Comparison of ENCODE assay signal across 20 cellular contexts in genomic region chr17:3984719-3985444, GRCh38.
"Had no signal": no experiment of that assay in that cellular context is flagged by ENCODE, and none has a peak within 500 bp of the region (broad histone marks: within the 10 kb centered on the region; RNA-seq: fewer than 3 reads in every experiment).

No MANE protein-coding gene starts in this region.

- H3K27ac Mint-ChIP-seq: activated CD4-positive, alpha-beta memory T cell treated with anti-CD3 and anti-CD28 coated beads for 36 hours; activated CD4-positive, alpha-beta T cell treated with anti-CD3 and anti-CD28 coated beads for 36 hours; activated naive CD4-positive, alpha-beta T cell treated with anti-CD3 and anti-CD28 coated beads, Interleukin-2, amount 50 U/mL, for 24 hours; activated T-cell treated with anti-CD3 and anti-CD28 coated beads, Interleukin-2, amount 50 U/mL, for 24 hours; brain; naive thymus-derived CD8-positive, alpha-beta T cell; progenitor cell of endocrine pancreas; T-helper 1 cell treated with Interleukin-12 subunit alpha and Interleukin-12 subunit beta and Interleukin-4 antibody, amounts not matched to agents 30 μg/mL and 1 μg/mL, for 36 hours had no signal

- H3K36me3 Mint-ChIP-seq: activated CD4-positive, alpha-beta memory T cell treated with anti-CD3 and anti-CD28 coated beads for 36 hours; activated naive CD4-positive, alpha-beta T cell treated with anti-CD3 and anti-CD28 coated beads, Interleukin-2, amount 50 U/mL, for 24 hours; brain; naive thymus-derived CD8-positive, alpha-beta T cell had no signal

- H3K4me3 ChIP-seq: gastroesophageal sphincter, right atrium auricular region, transverse colon had no signal

- H3K4me3 Mint-ChIP-seq: activated CD4-positive, alpha-beta memory T cell treated with anti-CD3 and anti-CD28 coated beads for 36 hours; activated CD4-positive, alpha-beta T cell treated with anti-CD3 and anti-CD28 coated beads for 36 hours; activated naive CD4-positive, alpha-beta T cell treated with anti-CD3 and anti-CD28 coated beads, Interleukin-2, amount 50 U/mL, for 24 hours; activated T-cell treated with anti-CD3 and anti-CD28 coated beads, Interleukin-2, amount 50 U/mL, for 24 hours; brain; dendritic cell treated with granulocyte-macrophage colony-stimulating factor and Interleukin-4, amounts not matched to agents 40 ng/mL and 50 ng/mL, for 4 days; naive thymus-derived CD8-positive, alpha-beta T cell; T-helper 1 cell treated with Interleukin-12 subunit alpha and Interleukin-12 subunit beta and Interleukin-4 antibody, amounts not matched to agents 30 μg/mL and 1 μg/mL, for 36 hours had no signal

- ATAC-seq: naive thymus-derived CD8-positive, alpha-beta T cell; stimulated activated naive CD8-positive, alpha-beta T cell treated with anti-CD3 and anti-CD28 coated beads, Interleukin-15, Interleukin-2, amounts not matched to agents 100 U/mL and 50 U/mL, for 24 hours had no signal

- H3K9me3 ChIP-seq: gastroesophageal sphincter, right atrium auricular region, transverse colon had no signal

- H3K27ac ChIP-seq: WERI-Rb-1 had no signal

- H3K27me3 Mint-ChIP-seq: activated CD4-positive, alpha-beta T cell treated with anti-CD3 and anti-CD28 coated beads for 36 hours; activated naive CD4-positive, alpha-beta T cell treated with anti-CD3 and anti-CD28 coated beads, Interleukin-2, amount 50 U/mL, for 24 hours; activated T-cell treated with anti-CD3 and anti-CD28 coated beads, Interleukin-2, amount 50 U/mL, for 24 hours had no signal

- DNase-seq: activated CD4-positive, alpha-beta memory T cell treated with anti-CD3 and anti-CD28 coated beads for 36 hours; activated CD4-positive, alpha-beta T cell treated with anti-CD3 and anti-CD28 coated beads for 36 hours; activated effector memory CD4-positive, alpha-beta T cell treated with Interleukin-2 at 50 U/mL for 16 hours; activated T-cell treated with anti-CD3 and anti-CD28 coated beads, Interleukin-2, amount 50 U/mL, for 24 hours; effector memory CD4-positive, alpha-beta T cell; naive thymus-derived CD8-positive, alpha-beta T cell; nucleus accumbens; small intestine; stimulated activated CD4-positive, alpha-beta T cell treated with anti-CD3 and anti-CD28 coated beads, Interleukin-4, amount 100 ng/mL, for 4 hours; stimulated activated CD8-positive, alpha-beta memory T cell treated with anti-CD3 and anti-CD28 coated beads, Interleukin-4, amount 100 ng/mL, for 48 hours; stimulated activated naive CD8-positive, alpha-beta T cell treated with anti-CD3 and anti-CD28 coated beads, Interleukin-15, Interleukin-2, amounts not matched to agents 100 U/mL and 50 U/mL, for 24 hours; transverse colon; WERI-Rb-1 had no signal

- H3K9me3 Mint-ChIP-seq: activated CD4-positive, alpha-beta memory T cell treated with anti-CD3 and anti-CD28 coated beads for 36 hours; activated naive CD4-positive, alpha-beta T cell treated with anti-CD3 and anti-CD28 coated beads, Interleukin-2, amount 50 U/mL, for 24 hours; activated T-cell treated with anti-CD3 and anti-CD28 coated beads, Interleukin-2, amount 50 U/mL, for 24 hours; dendritic cell treated with granulocyte-macrophage colony-stimulating factor and Interleukin-4, amounts not matched to agents 40 ng/mL and 50 ng/mL, for 4 days; naive thymus-derived CD8-positive, alpha-beta T cell; T-helper 1 cell treated with Interleukin-12 subunit alpha and Interleukin-12 subunit beta and Interleukin-4 antibody, amounts not matched to agents 30 μg/mL and 1 μg/mL, for 36 hours had no signal

- H3K4me1 Mint-ChIP-seq: activated CD4-positive, alpha-beta T cell treated with anti-CD3 and anti-CD28 coated beads for 36 hours; activated naive CD4-positive, alpha-beta T cell treated with anti-CD3 and anti-CD28 coated beads, Interleukin-2, amount 50 U/mL, for 24 hours had no signal

- H3K27me3 ChIP-seq: right atrium auricular region, transverse colon had no signal

- H3K36me3 ChIP-seq: gastroesophageal sphincter, right atrium auricular region, transverse colon, WERI-Rb-1 had no signal
